Comparison of ENCODE assay signal across 3 cellular contexts in genomic region chr18:69701305-69701704, GRCh38.
TF ChIP-seq lines count a peak whose summit lies in the region.

No MANE protein-coding gene starts in this region.

TF ChIP-seq in A549, 52 proteins besides CTCF, POLR2A, EP300 and RAD21:
- TF ChIP-seq HMGXB4 (CRISPR knock-in tag; IDR thresholded peaks at IDR 0.05; ENCODE audit: borderline replicate concordance), result no peak
- no peak for TF ChIP-seq RNF2 (IDR thresholded peaks at IDR 0.05; ENCODE audit: borderline replicate concordance, low read depth)
- TF ChIP-seq HDAC2 (IDR thresholded peaks at IDR 0.05), result no peak
- TF ChIP-seq CBX2 (IDR thresholded peaks at IDR 0.05; ENCODE audit: borderline replicate concordance, low read depth), result no peak
- TF ChIP-seq MAFK (IDR thresholded peaks at IDR 0.05; ENCODE audit: partially characterized antibody), result peak; percentile 96
- no peak for TF ChIP-seq MAZ (IDR thresholded peaks at IDR 0.05; ENCODE audit: borderline replicate concordance, low read depth, low read length)
- TF ChIP-seq GATA3 (IDR thresholded peaks at IDR 0.05; ENCODE audit: borderline replicate concordance), result no peak
- no peak for TF ChIP-seq ZC3H11A (IDR thresholded peaks at IDR 0.05)
TF ChIP-seq in A549: peak in this region for 1.

TF ChIP-seq in IMR-90, 13 proteins besides CTCF, POLR2A, EP300 and RAD21:
- TF ChIP-seq MAFK (IDR thresholded peaks at IDR 0.05; ENCODE audit: low read depth, low read length) (peak; percentile 99), RFX5 (IDR thresholded peaks at IDR 0.05; ENCODE audit: low read depth, low read length) (no peak)
TF ChIP-seq in IMR-90: peak in this region for 1.

TF ChIP-seq in H1, 55 proteins besides CTCF, POLR2A, EP300 and RAD21:
- no peak for TF ChIP-seq SAP30 (IDR thresholded peaks at IDR 0.05; ENCODE audit: insufficient read depth, insufficient replicate concordance, low read length)
- TF ChIP-seq TAF7 (optimal IDR thresholded peaks at IDR 0.05; ENCODE audit: borderline replicate concordance, low read depth, low read length), result no peak
- TF ChIP-seq RXRA (IDR thresholded peaks at IDR 0.05; ENCODE audit: insufficient read depth, low read depth, low read length), result no peak
- peak; percentile 95 for TF ChIP-seq MAFK (IDR thresholded peaks at IDR 0.05; ENCODE audit: low read depth, low read length)
